Comparison of ENCODE assay signal across 8 cellular contexts in the genomic region with DNA sequence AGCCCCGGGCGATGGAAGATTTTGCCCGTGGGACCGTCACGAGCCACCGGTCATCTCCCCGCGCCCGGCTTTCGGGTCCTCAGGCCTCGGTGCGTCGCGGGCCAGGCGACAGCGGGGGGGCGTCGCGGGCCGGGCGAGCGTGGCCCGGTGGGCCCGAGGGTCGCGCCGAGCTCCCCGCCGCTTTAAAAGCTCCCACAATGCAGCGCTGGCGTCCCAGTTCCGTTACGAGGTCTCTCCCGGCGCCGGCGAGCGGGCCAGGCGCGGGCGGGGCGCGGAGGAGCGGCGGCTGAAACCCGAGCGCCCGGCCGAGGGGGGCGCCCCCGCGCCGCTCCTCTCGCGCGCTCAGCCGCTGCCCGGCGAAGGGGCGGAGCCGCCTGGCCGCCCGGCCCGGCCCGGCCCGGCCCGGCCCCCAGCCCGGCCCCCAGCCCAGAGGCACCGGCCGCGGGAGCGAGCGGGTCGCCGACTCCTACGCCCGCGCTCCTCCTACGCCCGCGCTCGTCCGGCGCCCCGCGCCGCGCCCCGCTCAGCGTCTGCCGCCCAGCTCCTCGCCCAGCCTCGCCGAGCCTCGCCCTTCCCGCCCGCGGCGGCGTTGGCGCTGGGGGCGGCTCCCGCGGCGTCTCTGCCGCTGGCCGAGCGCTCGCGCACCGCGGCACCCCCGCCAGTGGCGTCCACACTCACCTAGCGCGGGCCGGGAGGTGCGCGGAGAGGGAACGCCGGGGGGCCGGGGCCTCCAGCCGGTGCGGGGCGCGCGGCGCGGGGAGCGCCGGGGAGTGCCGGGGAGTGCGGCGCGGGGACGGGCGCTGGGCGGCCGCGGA. TPM values are rescaled to one million over a fixed set of nuclear protein-coding genes. Genes with fewer than 3 reads are reported as not detected.
A peak's percentile ranks its signal among the peaks of the same experiment; 100 is the strongest.
DNase-seq lines count a peak whose midpoint lies in the region; ATAC-seq and TF ChIP-seq lines count a peak whose summit lies in the region.

TSS of gene RASSF8 (plus strand) at position 429 of the 815 bp plus-strand sequence. CDS start 96,662 bp downstream, outside the sequence.

- TF ChIP-seq CTCF in brain microvascular endothelial cell (IDR thresholded peaks at IDR 0.05; ENCODE audit: low read depth, low read length, missing control alignments): no peak

- peak within 1 kb of the TSS; percentile 98 for H3K27ac ChIP-seq in brain microvascular endothelial cell

- no peaks in the 10 kb centered on the region for H3K27me3 ChIP-seq in brain microvascular endothelial cell (replicated peaks)

- in situ Hi-C loops in brain microvascular endothelial cell (cut with HindIII; ENCODE audit: low pct_ligation_motif_present, low sequenced_read_pairs): no loop called here

- DNase-seq in DMS53 (lab: John Stamatoyannopoulos, UW): peak; percentile 100
- peak; percentile 41 for DNase-seq in OCI-M1 (lab: John Stamatoyannopoulos, UW)
- peak; percentile 46 for DNase-seq in brain microvascular endothelial cell
- DNase-seq in hypothalamus (lab: John Stamatoyannopoulos, UW): peak in 45 of 51 donors; percentile 26 to 87 (median 67)
- no peak for DNase-seq in pulmonary artery endothelial cell (ENCODE audit: low read depth, low spot score)
- no peak for DNase-seq in AML-193 (lab: John Stamatoyannopoulos, UW)

- no peaks in the 10 kb centered on the region for H3K36me3 ChIP-seq in brain microvascular endothelial cell (replicated peaks)

- peak within 1 kb of the TSS; percentile 74 for H3K4me3 ChIP-seq in brain microvascular endothelial cell (ENCODE audit: low read depth, low read length)

- peak; percentile 74 for ATAC-seq in GM19395 (IDR thresholded peaks at IDR 0.05; ENCODE audit: unreplicated experiment)
- ATAC-seq in HG03439 (IDR thresholded peaks at IDR 0.05; ENCODE audit: unreplicated experiment): peak; percentile 85

RNA-seq across cellular contexts. Expression of gene RASSF8, which starts in this region (rescaled TPM):
- total RNA-seq in pulmonary artery endothelial cell: 100 and 131 TPM in 2 replicates

Comparison
In these comparisons a context has a peak if more than half of its experiments do, and no peak if none do; other contexts are left out.
1. DNase-seq: peak in DMS53 (single experiment), OCI-M1 (single experiment), brain microvascular endothelial cell (single experiment) and hypothalamus (45 of 51); none in pulmonary artery endothelial cell (single experiment) and AML-193 (0 of 2).